In genomic region chr20:41029150-41029872, GRCh38 we compare ENCODE assay signal across 8 cellular contexts. TPM values are rescaled to one million over a fixed set of nuclear protein-coding genes. Genes with fewer than 3 reads are reported as not detected.
DNase-seq lines count a peak whose midpoint lies in the region; ATAC-seq, FAIRE-seq and TF ChIP-seq lines count a peak whose summit lies in the region.

No MANE protein-coding gene starts in this region.

- H4K20me1 ChIP-seq in SK-N-SH (ENCODE audit: insufficient read depth) (peaks cover 40% of the 10 kb centered on the region), K562 (replicated peaks; ENCODE audit: control insufficient read depth, insufficient read depth, low read length) (peaks cover 25% of the 10 kb centered on the region)

- TF ChIP-seq EP300 in SK-N-SH (IDR thresholded peaks at IDR 0.05; ENCODE audit: borderline replicate concordance in 1 of 2, low read depth in 1 of 2, low read length in 1 of 2) (no peak), K562 (IDR thresholded peaks at IDR 0.05; ENCODE audit: low read length) (no peak)

- H3K79me2 ChIP-seq in SK-N-SH (ENCODE audit: insufficient read depth) (peaks cover 57% of the 10 kb centered on the region), K562 (ENCODE audit: control insufficient read depth, insufficient read depth, low read length) (peaks cover 63% of the 10 kb centered on the region)

- CTCF ChIA-PET in SK-N-SH (lab: Yijun Ruan, JAX), result interaction anchor here (0.8 to 2.0 kb wide), 2 partner anchors 39 to 63 kb away, joined by 3 to 8 read pairs; no protein-coding TSS in a partner anchor
- CTCF ChIA-PET in K562 (lab: Yijun Ruan, JAX; ENCODE audit: low intra/inter-chr PET ratio), result no interaction called here

- no peak overlapping the region for H2AFZ ChIP-seq in SK-N-SH (ENCODE audit: low read depth)
- no peak overlapping the region for H2AFZ ChIP-seq in K562 (ENCODE audit: low read depth, low read length)

- no TSS peak for BruUV-seq in K562 (replicated peaks; lab: Mats Ljungman, UMichigan)

- H3K27ac ChIP-seq in SK-N-SH (ENCODE audit: low read depth in 2 of 2, low read length in 1 of 2) (peak overlapping the region; percentile 79 to 86), K562 (ENCODE audit: extremely low read depth, low read depth, low read length) (peak overlapping the region; percentile 90), iPS-18a (ENCODE audit: low read length) (peak overlapping the region; percentile 94)

- H3K27me3 ChIP-seq in SK-N-SH (ENCODE audit: insufficient read depth) (no peaks in the 10 kb centered on the region), K562 (ENCODE audit: control insufficient read depth in 2 of 2, insufficient read depth in 2 of 2, low read length in 2 of 2) (no peaks in the 10 kb centered on the region), iPS-18a (ENCODE audit: control insufficient read depth, insufficient read depth, low read length) (peaks cover 45% of the 10 kb centered on the region)

- peak; percentile 56 for FAIRE-seq in K562 (lab: Jason Lieb, UNC)

- POLR2A ChIA-PET in SK-N-SH (lab: Yijun Ruan, JAX) (interaction anchor here (3.6 kb wide), 1 partner anchor 57 kb away, joined by 12 read pairs; no protein-coding TSS in a partner anchor), K562 (lab: Yijun Ruan, JAX) (interaction anchor here (0.8 to 8.3 kb wide), 4 partner anchors 11 to 47 kb away, joined by 3 to 125 read pairs (median 4); no protein-coding TSS in a partner anchor)

- H3F3A ChIP-seq in SK-N-SH (replicated peaks; ENCODE audit: insufficient read depth), result no peaks in the 10 kb centered on the region

- peak overlapping the region; percentile 81 for H3K4me2 ChIP-seq in SK-N-SH
- H3K4me2 ChIP-seq in K562 (ENCODE audit: insufficient read depth, low read length), result peak overlapping the region; percentile 84

- intact Hi-C loops in K562 (cut with micrococcal nuclease), result loop anchor here (2.0 kb wide), 2 partner anchors 39 to 57 kb away; no protein-coding TSS in a partner anchor

- H3K4me3 ChIP-seq in SK-N-SH (ENCODE audit: low read depth in 2 of 2, low read length in 1 of 2) (peak overlapping the region; percentile 68 to 99), K562 (peak overlapping the region; percentile 90), iPS-18a (ENCODE audit: low read length) (peak overlapping the region; percentile 80)

- no peak for TF ChIP-seq POLR2A in K562 (conservative IDR thresholded peaks at IDR 0.05)

- H3K9me3 ChIP-seq in SK-N-SH (no peaks in the 10 kb centered on the region), K562 (replicated peaks; ENCODE audit: control insufficient read depth, insufficient read depth, low read depth, low read length) (no peaks in the 10 kb centered on the region), iPS-18a (ENCODE audit: control insufficient read depth, low read depth, low read length) (no peaks in the 10 kb centered on the region)

- peak; percentile 40 for ATAC-seq in GM19035 (IDR thresholded peaks at IDR 0.05; ENCODE audit: unreplicated experiment)
- ATAC-seq in HG03457 (IDR thresholded peaks at IDR 0.05; ENCODE audit: unreplicated experiment), result peak; percentile 7
- peak; percentile 64 for ATAC-seq in K562

- TF ChIP-seq CTCF in SK-N-SH (IDR thresholded peaks at IDR 0.05) (no peak), K562 (IDR thresholded peaks at IDR 0.05 in 2 of 3, conservative IDR thresholded peaks at IDR 0.05 in 1 of 3; ENCODE audit: insufficient read depth in 2 of 3, low read depth in 1 of 3, low read length in 3 of 3) (no peak)

- no peaks in the 10 kb centered on the region for H3K9me1 ChIP-seq in K562 (ENCODE audit: control insufficient read depth, insufficient read depth, low read length)

- TF ChIP-seq RAD21 in SK-N-SH (IDR thresholded peaks at IDR 0.05; ENCODE audit: low read length) (no peak), K562 (CRISPR knock-in tag; conservative IDR thresholded peaks at IDR 0.05 in 1 of 2, IDR thresholded peaks at IDR 0.05 in 1 of 2) (no peak)

- H3K4me1 ChIP-seq in SK-N-SH (ENCODE audit: control insufficient read depth in 1 of 2, insufficient read depth in 2 of 2, low read depth in 1 of 2, low read length in 1 of 2), result peaks cover 27 to 39% of the 10 kb centered on the region in 2 experiments; a peak in 3 of 4 replicates
- H3K4me1 ChIP-seq in K562 (replicated peaks in 1 of 2; ENCODE audit: control insufficient read depth in 2 of 2, insufficient read depth in 2 of 2, low read length in 2 of 2), result peaks cover 19 to 30% of the 10 kb centered on the region in 2 experiments
- peaks cover 29% of the 10 kb centered on the region for H3K4me1 ChIP-seq in iPS-18a (ENCODE audit: control insufficient read depth, low read depth, low read length)

- DNase-seq in AG20443 (ENCODE audit: low spot score) (peak; percentile 60), SK-N-SH (peak; percentile 68), K562 (ENCODE audit: extremely low read depth in 1 of 4, low spot score in 3 of 4) (peak; percentile 47 to 64 (median 58)), LoVo (ENCODE audit: low spot score) (no peak)
- DNase-seq in stimulated activated CD4-positive, alpha-beta T cell treated with anti-CD3 and anti-CD28 coated beads, Interleukin-15, amount 100 ng/mL, for 24 hours, result peak; percentile 52

- no peaks in the 10 kb centered on the region for H3K9me2 ChIP-seq in SK-N-SH

- 0% methylated on average over 28 of the region's 68 CpGs for WGBS in SK-N-SH (ENCODE audit: low lambda C conversion rate)
- WGBS in K562 (ENCODE audit: insufficient coverage, low coverage, missing lambda C conversion rate), result under 1% methylated on average over 42 of the region's 68 CpGs

- H3K36me3 ChIP-seq in SK-N-SH (replicated peaks in 1 of 2; ENCODE audit: control insufficient read depth in 1 of 2, insufficient read depth in 2 of 2, low read length in 1 of 2) (peaks cover 2 to 8% of the 10 kb centered on the region in 2 experiments), K562 (ENCODE audit: control insufficient read depth, insufficient read depth, low read length) (peaks cover 25% of the 10 kb centered on the region), iPS-18a (ENCODE audit: control insufficient read depth, low read depth, low read length) (peaks cover 9% of the 10 kb centered on the region)

- H3K9ac ChIP-seq in SK-N-SH (peak overlapping the region; percentile 97), K562 (ENCODE audit: insufficient read depth in 1 of 2, low read depth in 2 of 2, low read length in 2 of 2) (peak overlapping the region; percentile 92 to 99), iPS-18a (ENCODE audit: low read length) (peak overlapping the region; percentile 96)

- in situ Hi-C loops in K562 (cut with MboI), result no loop called here

TF ChIP-seq in SK-N-SH, 30 proteins besides CTCF, POLR2A, EP300 and RAD21 (continues in another document):
- TF ChIP-seq PBX3 (IDR thresholded peaks at IDR 0.05) (no peak), FOXJ3 (CRISPR knock-in tag; IDR thresholded peaks at IDR 0.05) (no peak), YY1 (IDR thresholded peaks at IDR 0.05; ENCODE audit: low read depth) (0 out of 2 replicates have a peak, but pooled peaks have one; percentile 77)

TF ChIP-seq in K562, 482 proteins besides CTCF, POLR2A, EP300 and RAD21 (continues in another document):
- peak; percentile 42 to 43; a peak in 1 of 4 replicates for TF ChIP-seq MLLT1 (IDR thresholded peaks at IDR 0.05)

RNA-seq across cellular contexts. Expression of gene TOP1, which starts 0.7 kb away (rescaled TPM):
- polyA plus RNA-seq in SK-N-SH (2012; rRNA removed) (8.9 and 11.9 TPM in 2 replicates), K562 (2011; rRNA removed) (17.3 and 26.4 TPM in 2 replicates), K562 (2014; fragmentation: Illumina TruSeq; extraction: Trizol) (101 and 127 TPM in 2 replicates), K562 (2014; fragmentation: Nextera tagmentation; extraction: Ambion mirVana) (10 to 100 TPM; 29.2 to 38.2 TPM), K562 (2014; rRNA removed) (40.9 and 50.4 TPM in 2 replicates)
- 16.8 and 20.3 TPM in 2 replicates for polyA plus RNA-seq in SK-N-SH (2012; cell fraction: cytosol; rRNA removed)
- polyA plus RNA-seq in SK-N-SH (2012; cell fraction: nucleus; rRNA removed), result 9.4 and 16.9 TPM in 2 replicates
- 9.4 and 30.0 TPM in 2 replicates for total RNA-seq in K562 (2011; cell fraction: chromatin; rRNA removed; ENCODE audit: low replicate concordance)
- 7.2 and 9.3 TPM in 2 replicates for total RNA-seq in K562 (2011; cell fraction: nucleolus; rRNA removed)
- 10.3 and 14.0 TPM in 2 replicates for total RNA-seq in K562 (2011; cell fraction: nucleoplasm; rRNA removed)
- total RNA-seq in K562 (2014; rRNA removed) (26.0 and 26.7 TPM in 2 replicates), K562 (2014; rRNA removed; fragmentation: Illumina TruSeq; extraction: Trizol) (44.6 and 46.7 TPM in 2 replicates), K562 (2015; rRNA removed; fragmentation: Illumina TruSeq; extraction: Trizol) (38.6 and 39.6 TPM in 2 replicates), K562 (2021) (86.0 and 95.6 TPM in 2 replicates)
- 6.0 and 13.1 TPM in 2 replicates for polyA plus RNA-seq in K562 (2011; cell fraction: cytosol; rRNA removed)
- polyA plus RNA-seq in K562 (2011; cell fraction: nucleus; rRNA removed), result 16.4 and 19.7 TPM in 2 replicates
- polyA plus RNA-seq in K562 (2012), result 68.8 and 90.2 TPM in 2 replicates
- polyA minus RNA-seq in K562 (2011; rRNA and poly(A)+ RNA removed), result 30.9 and 35.0 TPM in 2 replicates
- 43.7 and 44.8 TPM in 2 replicates for polyA minus RNA-seq in K562 (2011; cell fraction: cytosol; rRNA and poly(A)+ RNA removed)
- 9.3 and 13.1 TPM in 2 replicates for polyA minus RNA-seq in K562 (2011; cell fraction: nucleus; rRNA and poly(A)+ RNA removed)

Comparison
In these comparisons a context has a peak if more than half of its experiments do, and no peak if none do; other contexts are left out.
1. ATAC-seq: peak in every context shown above with its lines; median percentile 64 in K562; 40 in GM19035; 7 in HG03457.